33 cellular contexts compared by ENCODE assay signal in genomic region chr14:39310071-39310470, GRCh38.
"Had no signal": no experiment of that assay in that cellular context is flagged by ENCODE, and none has a peak within 500 bp of the region (broad histone marks: within the 10 kb centered on the region; RNA-seq: fewer than 3 reads in every experiment).

No MANE protein-coding gene starts in this region.

- H3K9me3 Mint-ChIP-seq: effector memory CD8-positive, alpha-beta T cell; memory B cell; mesothelial cell of epicardium; naive B cell; natural killer cell treated with Interleukin-12 subunit alpha and Interleukin-12 subunit beta and Interleukin-15 and Interleukin-18, amount 100 ng/mL, for 72 hours; neural crest cell; stimulated activated memory B cell treated with anti-CD40 and anti-IgM and Interleukin-4, amounts not matched to agents 10 μg/mL and 1 μg/mL and 100 μg/mL, for 72 hours had no signal

- H3K27ac ChIP-seq: esophagus squamous epithelium, foreskin keratinocyte, heart right ventricle, neutrophil, pancreas, testis, tibial artery, upper lobe of right lung, uterus had no signal

- H3K4me3 ChIP-seq: esophagus squamous epithelium, heart right ventricle, lung, mucosa of descending colon, pancreas, testis, tibial artery, upper lobe of right lung, uterus had no signal

- H3K27ac Mint-ChIP-seq: memory B cell; mesothelial cell of epicardium; natural killer cell treated with Interleukin-12 subunit alpha and Interleukin-12 subunit beta and Interleukin-15 and Interleukin-18, amount 100 ng/mL, for 72 hours; progenitor cell of endocrine pancreas; stimulated activated memory B cell treated with anti-CD40 and anti-IgM and Interleukin-4, amounts not matched to agents 10 μg/mL and 1 μg/mL and 100 μg/mL, for 72 hours had no signal

- H3K4me1 Mint-ChIP-seq: memory B cell; mesothelial cell of epicardium; naive B cell; neural crest cell; stimulated activated memory B cell treated with anti-CD40 and anti-IgM and Interleukin-4, amounts not matched to agents 10 μg/mL and 1 μg/mL and 100 μg/mL, for 72 hours had no signal

- H3K27me3 Mint-ChIP-seq: effector memory CD8-positive, alpha-beta T cell; memory B cell; naive B cell; natural killer cell treated with Interleukin-12 subunit alpha and Interleukin-12 subunit beta and Interleukin-15 and Interleukin-18, amount 100 ng/mL, for 72 hours; progenitor cell of endocrine pancreas; stimulated activated memory B cell treated with anti-CD40 and anti-IgM and Interleukin-4, amounts not matched to agents 10 μg/mL and 1 μg/mL and 100 μg/mL, for 72 hours had no signal

- H3K4me3 Mint-ChIP-seq: effector memory CD8-positive, alpha-beta T cell; memory B cell; mesothelial cell of epicardium; naive B cell; natural killer cell treated with Interleukin-12 subunit alpha and Interleukin-12 subunit beta and Interleukin-15 and Interleukin-18, amount 100 ng/mL, for 72 hours; neural crest cell; stimulated activated memory B cell treated with anti-CD40 and anti-IgM and Interleukin-4, amounts not matched to agents 10 μg/mL and 1 μg/mL and 100 μg/mL, for 72 hours had no signal

- H3K36me3 ChIP-seq: uterus had no signal

- H3K9me3 ChIP-seq: esophagus squamous epithelium, heart right ventricle, mucosa of descending colon, neutrophil, pancreas, testis, tibial artery, upper lobe of right lung, uterus had no signal

- FAIRE-seq: endometrium, pancreas had no signal

- ATAC-seq: effector memory CD8-positive, alpha-beta T cell; foreskin keratinocyte; heart right ventricle; left colon; mucosa of descending colon; natural killer cell treated with Interleukin-12 subunit alpha and Interleukin-12 subunit beta and Interleukin-15 and Interleukin-18, amount 100 ng/mL, for 72 hours; pancreas; sciatic nerve; stimulated activated memory B cell treated with anti-CD40 and anti-IgM and Interleukin-4, amounts not matched to agents 10 μg/mL and 1 μg/mL and 100 μg/mL, for 72 hours; stimulated activated naive CD8-positive, alpha-beta T cell treated with anti-CD3 and anti-CD28 coated beads, Interleukin-15, Interleukin-2, amounts not matched to agents 100 U/mL and 50 U/mL, for 24 hours; upper lobe of right lung had no signal

- H3K4me1 ChIP-seq: esophagus squamous epithelium, foreskin keratinocyte, pancreas, testis, tibial artery, upper lobe of right lung, uterus had no signal

- H3K27me3 ChIP-seq: esophagus squamous epithelium, foreskin keratinocyte, heart right ventricle, neutrophil, pancreas, testis, tibial artery, upper lobe of right lung, uterus had no signal

- DNase-seq: cortex of kidney; effector memory CD8-positive, alpha-beta T cell; erythroblast; esophagus squamous epithelium; foreskin keratinocyte; glutamatergic neuron; heart right ventricle; hippocampal formation; islet precursor cell; kidney glomerular epithelial cell; left colon; left ventricle myocardium superior; mucosa of descending colon; naive B cell; pancreas; stimulated activated CD4-positive, alpha-beta T cell treated with anti-CD3 and anti-CD28 coated beads, Interleukin-2, amount 100 ng/mL, for 24 hours; stimulated activated CD4-positive, alpha-beta T cell treated with anti-CD3 and anti-CD28 coated beads, Interleukin-4, amount 100 ng/mL, for 24 hours; stimulated activated naive CD8-positive, alpha-beta T cell treated with anti-CD3 and anti-CD28 coated beads, Interleukin-15, Interleukin-2, amounts not matched to agents 100 U/mL and 50 U/mL, for 24 hours; substantia nigra; testis; tibial artery; upper lobe of right lung; uterus had no signal
